9 cellular contexts compared by ENCODE assay signal in genomic region chr3:195893916-195894315, GRCh38. TPM values are rescaled to one million over a fixed set of nuclear protein-coding genes. Genes with fewer than 3 reads are reported as not detected.
DNase-seq lines count a peak whose midpoint lies in the region; ATAC-seq and TF ChIP-seq lines count a peak whose summit lies in the region.
"Had no signal": no experiment of that assay in that cellular context is flagged by ENCODE, and none has a peak within 500 bp of the region (broad histone marks: within the 10 kb centered on the region; RNA-seq: fewer than 3 reads in every experiment).

No MANE protein-coding gene starts in this region.

- no peak for TF ChIP-seq POLR2A in sigmoid colon (IDR thresholded peaks at IDR 0.05)

- H3K27me3 Mint-ChIP-seq in T-helper 1 cell treated with Interleukin-12 subunit alpha and Interleukin-12 subunit beta and Interleukin-4 antibody, amounts not matched to agents 30 μg/mL and 1 μg/mL, for 36 hours (ENCODE audit: low read depth): no peaks in the 10 kb centered on the region

- intact Hi-C loops in PC-9 (cut with micrococcal nuclease; ENCODE audit: unreplicated experiment): loop anchor here (1.0 kb wide), 2 partner anchors 31 to 35 kb away; no protein-coding TSS in a partner anchor
- intact Hi-C loops in dorsolateral prefrontal cortex (cut with DNase I): loop anchor here (1.0 to 2.0 kb wide), 4 partner anchors 15 to 34 kb away; partner anchors contain the start of gene TNK2 (in 1 of the 2)
- intact Hi-C loops in sigmoid colon (cut with DNase I): loop anchor here (1.0 to 2.0 kb wide), 2 partner anchors 15 to 31 kb away; partner anchors contain the start of gene TNK2

- no peaks in the 10 kb centered on the region for H3K36me3 Mint-ChIP-seq in T-helper 1 cell treated with Interleukin-12 subunit alpha and Interleukin-12 subunit beta and Interleukin-4 antibody, amounts not matched to agents 30 μg/mL and 1 μg/mL, for 36 hours (ENCODE audit: low read depth)

- no peaks in the 10 kb centered on the region for H3K9me2 ChIP-seq in PC-9 (ENCODE audit: insufficient read depth)

- peaks cover 3% of the 10 kb centered on the region; the same call in 1 of the 2 replicates for H4K20me1 ChIP-seq in PC-9 (ENCODE audit: insufficient read depth)

- peaks cover 25% of the 10 kb centered on the region for H3K4me1 Mint-ChIP-seq in T-helper 1 cell treated with Interleukin-12 subunit alpha and Interleukin-12 subunit beta and Interleukin-4 antibody, amounts not matched to agents 30 μg/mL and 1 μg/mL, for 36 hours (ENCODE audit: low read depth)

- peaks cover 34% of the 10 kb centered on the region for H3K4me1 ChIP-seq in PC-9 (replicated peaks; ENCODE audit: insufficient read depth)
- H3K4me1 ChIP-seq in sigmoid colon: peaks cover 0 to 76% (median 66%) of the 10 kb centered on the region in 4 donors

- H2AFZ ChIP-seq in PC-9: no peak overlapping the region

- H3K4me3 Mint-ChIP-seq in T-helper 1 cell treated with Interleukin-12 subunit alpha and Interleukin-12 subunit beta and Interleukin-4 antibody, amounts not matched to agents 30 μg/mL and 1 μg/mL, for 36 hours: peak overlapping the region; percentile 91

- TF ChIP-seq CTCF in PC-9 (conservative IDR thresholded peaks at IDR 0.05): no peak
- no peak for TF ChIP-seq CTCF in dorsolateral prefrontal cortex (IDR thresholded peaks at IDR 0.05 in 54 of 56, conservative IDR thresholded peaks at IDR 0.05 in 2 of 56; ENCODE audit: low read depth in 1 of 56, partially characterized antibody in 56 of 56)
- TF ChIP-seq CTCF in sigmoid colon (IDR thresholded peaks at IDR 0.05): no peak

- H3K36me3 ChIP-seq in PC-9 (ENCODE audit: low read depth) (no peaks in the 10 kb centered on the region), sigmoid colon (no peaks in the 10 kb centered on the region)

- DNase-seq in T-helper 1 cell (no peak), PC-9 (no peak), dorsolateral prefrontal cortex (no peak), sigmoid colon (no peak), SIG-M5 treated with dmso at 0.1 percent for 504 hours (lab: John Stamatoyannopoulos, UW; ENCODE audit: unreplicated experiment) (no peak)

- H3K79me2 ChIP-seq in PC-9 (ENCODE audit: low read depth): peaks cover 12% of the 10 kb centered on the region

- H3K27me3 ChIP-seq in PC-9 (ENCODE audit: insufficient read depth, low read depth): no peaks in the 10 kb centered on the region
- H3K27me3 ChIP-seq in dorsolateral prefrontal cortex: no peaks in the 10 kb centered on the region
- H3K27me3 ChIP-seq in sigmoid colon: no peaks in the 10 kb centered on the region
- H3K27me3 ChIP-seq: body of pancreas had no signal

- POLR2A ChIA-PET in PC-9 (lab: Charles Lee; ENCODE audit: unreplicated experiment): interaction anchor here (0.6 kb wide), 1 partner anchor 351 kb away, joined by 4 read pairs; the partner anchor contains the start of gene PPP1R2

- peaks cover 46% of the 10 kb centered on the region for H3F3A ChIP-seq in PC-9 (ENCODE audit: insufficient read depth, low read depth)

- TF ChIP-seq EP300 in sigmoid colon (IDR thresholded peaks at IDR 0.05): no peak

- no peaks in the 10 kb centered on the region for H3K9me3 Mint-ChIP-seq in T-helper 1 cell treated with Interleukin-12 subunit alpha and Interleukin-12 subunit beta and Interleukin-4 antibody, amounts not matched to agents 30 μg/mL and 1 μg/mL, for 36 hours

- H3K4me3 ChIP-seq in PC-9: no peak overlapping the region
- peak overlapping the region in 57 of 59 donors; percentile 50 to 95 (median 84) for H3K4me3 ChIP-seq in dorsolateral prefrontal cortex
- H3K4me3 ChIP-seq in sigmoid colon: no peak overlapping the region
- H3K4me3 ChIP-seq: body of pancreas had no signal

- CTCF ChIA-PET in PC-9 (lab: Charles Lee): interaction anchor here (0.6 to 5.9 kb wide), 18 partner anchors 10 to 776 kb away, joined by 3 to 42 read pairs (median 6); no protein-coding TSS in a partner anchor

- peak overlapping the region; percentile 85 for H3K4me2 ChIP-seq in PC-9

- H3K9me3 ChIP-seq in PC-9 (ENCODE audit: insufficient read depth, low read depth): no peaks in the 10 kb centered on the region
- H3K9me3 ChIP-seq in sigmoid colon: no peaks in the 10 kb centered on the region
- H3K9me3 ChIP-seq: body of pancreas had no signal

- ATAC-seq in HG03108 (IDR thresholded peaks at IDR 0.05; ENCODE audit: unreplicated experiment) (no peak), GM18502 (IDR thresholded peaks at IDR 0.05; ENCODE audit: poor library complexity, unreplicated experiment) (no peak)

- H3K27ac ChIP-seq in PC-9: no peak overlapping the region
- peak overlapping the region in 55 of 59 donors; percentile 32 to 98 (median 96) for H3K27ac ChIP-seq in dorsolateral prefrontal cortex
- peak overlapping the region; percentile 90 to 95 (median 93) for H3K27ac ChIP-seq in sigmoid colon

- WGBS in sigmoid colon, 2 donors: 85 to 86% methylated on average over 4 of the region's 4 CpGs

- TSS peak; percentile 21 for BruUV-seq in PC-9 (replicated peaks; lab: Mats Ljungman, UMichigan)

- no peak overlapping the region for H3K27ac Mint-ChIP-seq in T-helper 1 cell treated with Interleukin-12 subunit alpha and Interleukin-12 subunit beta and Interleukin-4 antibody, amounts not matched to agents 30 μg/mL and 1 μg/mL, for 36 hours

RNA-seq across cellular contexts. Expression of gene TNK2, which starts 14.4 kb away (rescaled TPM):
- total RNA-seq in PC-9 (2021) (118 and 125 TPM in 2 replicates), dorsolateral prefrontal cortex (100 to 1,000 TPM; 167 to 402 (median 279) TPM), sigmoid colon (10 to 100 TPM; 12.5 to 41.0 (median 18.1) TPM)
- polyA plus RNA-seq in sigmoid colon: 10 to 100 TPM in 2 of 3 donors, 1 to 10 TPM in 1; 8.4 to 44.0 (median 17.1) TPM

Comparison
In these comparisons a context has a peak if more than half of its experiments do, and no peak if none do; other contexts are left out.
1. H3K4me3 ChIP-seq: peak in dorsolateral prefrontal cortex (57 of 59); none in PC-9 (single experiment) and sigmoid colon (0 of 4).